ENCODE assay signal across 1 cellular context in the genomic region with DNA sequence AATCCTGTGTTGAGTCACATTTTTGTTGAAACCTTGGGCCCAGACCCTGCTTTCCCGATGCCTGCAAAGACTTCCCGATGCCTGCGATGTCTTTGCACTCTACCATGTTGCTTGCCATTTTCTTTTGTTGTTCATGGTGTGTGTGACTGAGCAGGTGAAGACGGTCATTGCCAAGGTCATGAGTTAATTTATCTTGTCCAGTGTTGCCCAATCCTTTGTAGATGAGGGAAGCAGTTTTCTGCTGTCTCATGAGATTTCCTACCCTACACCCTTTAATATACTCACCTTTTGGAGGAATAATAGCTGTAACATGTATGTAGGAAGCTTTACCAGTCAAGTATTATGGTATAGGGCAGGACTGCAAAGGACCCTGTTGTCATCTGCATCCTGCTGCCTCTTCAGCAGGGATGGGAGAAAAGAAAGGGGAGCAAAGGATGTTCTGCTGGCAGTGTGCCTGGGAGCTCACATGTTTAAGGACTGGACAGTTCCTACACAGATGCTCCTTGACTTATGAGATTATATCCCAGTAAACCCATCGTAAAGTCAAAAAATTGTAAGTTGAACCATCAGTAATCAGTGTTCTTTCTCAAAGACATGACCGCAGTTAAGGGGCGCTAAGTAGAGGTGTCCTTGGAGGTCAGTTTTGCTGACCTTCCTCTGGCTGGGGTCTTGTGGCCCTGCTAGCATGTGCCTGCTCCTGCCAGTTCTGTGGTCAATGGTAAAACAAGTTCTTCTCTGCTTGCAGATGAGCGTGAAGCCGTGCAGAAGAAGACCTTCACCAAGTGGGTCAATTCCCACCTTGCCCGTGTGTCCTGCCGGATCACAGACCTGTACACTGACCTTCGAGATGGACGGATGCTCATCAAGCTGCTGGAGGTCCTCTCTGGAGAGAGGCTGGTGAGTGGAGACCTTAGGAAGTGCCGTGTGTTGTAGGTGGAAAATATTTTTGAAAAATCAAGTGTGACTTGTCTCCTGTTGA.
TF ChIP-seq lines count a peak whose summit lies in the region.

No MANE protein-coding gene starts in this region.

TF ChIP-seq in A549, 52 proteins besides CTCF, POLR2A, EP300 and RAD21:
- TF ChIP-seq, protein P1, sequence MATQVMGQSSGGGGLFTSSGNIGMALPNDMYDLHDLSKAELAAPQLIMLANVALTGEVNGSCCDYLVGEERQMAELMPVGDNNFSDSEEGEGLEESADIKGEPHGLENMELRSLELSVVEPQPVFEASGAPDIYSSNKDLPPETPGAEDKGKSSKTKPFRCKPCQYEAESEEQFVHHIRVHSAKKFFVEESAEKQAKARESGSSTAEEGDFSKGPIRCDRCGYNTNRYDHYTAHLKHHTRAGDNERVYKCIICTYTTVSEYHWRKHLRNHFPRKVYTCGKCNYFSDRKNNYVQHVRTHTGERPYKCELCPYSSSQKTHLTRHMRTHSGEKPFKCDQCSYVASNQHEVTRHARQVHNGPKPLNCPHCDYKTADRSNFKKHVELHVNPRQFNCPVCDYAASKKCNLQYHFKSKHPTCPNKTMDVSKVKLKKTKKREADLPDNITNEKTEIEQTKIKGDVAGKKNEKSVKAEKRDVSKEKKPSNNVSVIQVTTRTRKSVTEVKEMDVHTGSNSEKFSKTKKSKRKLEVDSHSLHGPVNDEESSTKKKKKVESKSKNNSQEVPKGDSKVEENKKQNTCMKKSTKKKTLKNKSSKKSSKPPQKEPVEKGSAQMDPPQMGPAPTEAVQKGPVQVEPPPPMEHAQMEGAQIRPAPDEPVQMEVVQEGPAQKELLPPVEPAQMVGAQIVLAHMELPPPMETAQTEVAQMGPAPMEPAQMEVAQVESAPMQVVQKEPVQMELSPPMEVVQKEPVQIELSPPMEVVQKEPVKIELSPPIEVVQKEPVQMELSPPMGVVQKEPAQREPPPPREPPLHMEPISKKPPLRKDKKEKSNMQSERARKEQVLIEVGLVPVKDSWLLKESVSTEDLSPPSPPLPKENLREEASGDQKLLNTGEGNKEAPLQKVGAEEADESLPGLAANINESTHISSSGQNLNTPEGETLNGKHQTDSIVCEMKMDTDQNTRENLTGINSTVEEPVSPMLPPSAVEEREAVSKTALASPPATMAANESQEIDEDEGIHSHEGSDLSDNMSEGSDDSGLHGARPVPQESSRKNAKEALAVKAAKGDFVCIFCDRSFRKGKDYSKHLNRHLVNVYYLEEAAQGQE (IDR thresholded peaks at IDR 0.05): peak; percentile 48; the same call in 1 of the 2 replicates
- peak; percentile 50 for TF ChIP-seq MAFK (IDR thresholded peaks at IDR 0.05; ENCODE audit: partially characterized antibody)
- TF ChIP-seq GATA3 (IDR thresholded peaks at IDR 0.05; ENCODE audit: borderline replicate concordance): no peak
